Comparison of ENCODE assay signal across 13 cellular contexts in genomic region chr1:43360616-43361015, GRCh38. TPM values are rescaled to one million over a fixed set of nuclear protein-coding genes. Genes with fewer than 3 reads are reported as not detected.
DNase-seq lines count a peak whose midpoint lies in the region; ATAC-seq, FAIRE-seq and TF ChIP-seq lines count a peak whose summit lies in the region.
"Had no signal": no experiment of that assay in that cellular context is flagged by ENCODE, and none has a peak within 500 bp of the region (broad histone marks: within the 10 kb centered on the region; RNA-seq: fewer than 3 reads in every experiment).

No MANE protein-coding gene starts in this region.

- H3K4me3 ChIP-seq in A549: peak overlapping the region; percentile 62
- H3K4me3 ChIP-seq in foreskin fibroblast (ENCODE audit: low read depth in 1 of 2, low read length in 2 of 2): peak overlapping the region; percentile 70 to 83

- no peak for TF ChIP-seq CTCF in A549 (IDR thresholded peaks at IDR 0.05)
- no peak for TF ChIP-seq CTCF in GM13976 (IDR thresholded peaks at IDR 0.05; ENCODE audit: borderline replicate concordance, control extremely low read depth, extremely low read depth, insufficient read depth, missing control alignments)
- TF ChIP-seq CTCF in foreskin fibroblast (IDR thresholded peaks at IDR 0.05; ENCODE audit: low read depth, low read length): no peak

- H3K27ac ChIP-seq in A549: peak overlapping the region in 1 of 2 experiments; percentile 97; a peak in 2 of 6 replicates

- H3K4me1 ChIP-seq in A549: peaks cover 43% of the 10 kb centered on the region

- H3K4me3 Mint-ChIP-seq in T-helper 17 cell: no peak overlapping the region

- H3K4me2 ChIP-seq in A549: peak overlapping the region; percentile 79

- H3K9me3 ChIP-seq in A549: no peaks in the 10 kb centered on the region
- no peaks in the 10 kb centered on the region for H3K9me3 ChIP-seq in T-helper 17 cell (ENCODE audit: control insufficient read depth, low read length, poor library complexity, severe bottlenecking)
- H3K9me3 ChIP-seq: esophagus squamous epithelium had no signal

- TF ChIP-seq RAD21 in A549 (conservative IDR thresholded peaks at IDR 0.05 in 1 of 2, IDR thresholded peaks at IDR 0.05 in 1 of 2): no peak

- 82% methylated on average over 4 of the region's 4 CpGs for WGBS in A549 (ENCODE audit: missing lambda C conversion rate)

- TF ChIP-seq POLR2A in A549 (IDR thresholded peaks at IDR 0.05; ENCODE audit: low read length): no peak

- CTCF ChIA-PET in A549 (lab: Yijun Ruan, JAX): no interaction called here

- DNase-seq in A549 (ENCODE audit: low read depth in 1 of 2, low spot score in 1 of 2) (no peak), GM13976 (ENCODE audit: low spot score) (peak; percentile 15), T-helper 17 cell (no peak), foreskin fibroblast (no peak), DMS153 (lab: John Stamatoyannopoulos, UW) (no peak), hippocampal formation (lab: John Stamatoyannopoulos, UW) (no peak)
- DNase-seq: esophagus squamous epithelium; midbrain; stimulated activated CD4-positive, alpha-beta T cell treated with anti-CD3 and anti-CD28 coated beads, Interleukin-12 subunit alpha, Interleukin-12 subunit beta, amount 100 ng/mL, for 4 hours had no signal

- no peaks in the 10 kb centered on the region for H3K27me3 Mint-ChIP-seq in T-helper 17 cell

- H3K36me3 Mint-ChIP-seq in T-helper 17 cell (ENCODE audit: low read depth): peaks cover 7% of the 10 kb centered on the region

- in situ Hi-C loops in GM13976 (cut with MboI; ENCODE audit: low sequenced_read_pairs, unreplicated experiment): loop anchor here (25.0 kb wide), 1 partner anchor 123 kb away; no protein-coding TSS in a partner anchor

- H3K4me1 Mint-ChIP-seq in T-helper 17 cell: peaks cover 33% of the 10 kb centered on the region

- ATAC-seq in A549 (no peak), T-helper 17 cell (no peak), GM21526 (IDR thresholded peaks at IDR 0.05; ENCODE audit: low FRiP score, unreplicated experiment) (no peak), HG03354 (IDR thresholded peaks at IDR 0.05; ENCODE audit: poor library complexity, severe bottlenecking, unreplicated experiment) (no peak)

- peak overlapping the region; percentile 8 for H3K27ac Mint-ChIP-seq in T-helper 17 cell

- POLR2A ChIA-PET in A549 (lab: Yijun Ruan, JAX): no interaction called here

- FAIRE-seq in A549 (lab: Jason Lieb, UNC): no peak
- FAIRE-seq: D721Med had no signal

- no peak for TF ChIP-seq EP300 in A549 (IDR thresholded peaks at IDR 0.05)

TF ChIP-seq in A549, 52 proteins besides CTCF, POLR2A, EP300 and RAD21:
- TF ChIP-seq HEYL (CRISPR knock-in tag; IDR thresholded peaks at IDR 0.05) (no peak), HES2 (IDR thresholded peaks at IDR 0.05) (no peak), TP53 (CRISPR knock-in tag; IDR thresholded peaks at IDR 0.05) (no peak), JUN (IDR thresholded peaks at IDR 0.05) (no peak), MAX (IDR thresholded peaks at IDR 0.05) (no peak), JUNB (IDR thresholded peaks at IDR 0.05) (no peak), KDM1A (IDR thresholded peaks at IDR 0.05; ENCODE audit: low read depth) (no peak), MAZ (IDR thresholded peaks at IDR 0.05; ENCODE audit: borderline replicate concordance, low read depth, low read length) (no peak)

RNA-seq across cellular contexts. Expression of gene CDC20, which starts 1.8 kb away (rescaled TPM):
- polyA plus RNA-seq in A549 (2011; rRNA removed): 73.8 and 91.5 TPM in 2 replicates
- polyA plus RNA-seq in A549 (2012; cell fraction: cytosol; rRNA removed): 287 and 317 TPM in 2 replicates
- polyA plus RNA-seq in A549 (2012; cell fraction: nucleus; rRNA removed): 359 and 455 TPM in 2 replicates
- 106 to 141 TPM (median 116 TPM) in 3 replicates for polyA plus RNA-seq in A549 (2017; fragmentation: RNase III; extraction: RNeasy Plus Mini Kit Qiagen cat#74134 plus additional on column Dnase treatment)
- 147 and 162 TPM in 2 replicates for polyA minus RNA-seq in A549 (2011; rRNA and poly(A)+ RNA removed)
- total RNA-seq in T-helper 17 cell: under 1 TPM; 0.65 to 0.97 TPM

RNA-seq across cellular contexts. Expression of gene ELOVL1, which starts 7.2 kb away (rescaled TPM):
- polyA plus RNA-seq in A549 (2011; rRNA removed): 124 and 147 TPM in 2 replicates
- 138 and 175 TPM in 2 replicates for polyA plus RNA-seq in A549 (2012; cell fraction: cytosol; rRNA removed)
- polyA plus RNA-seq in A549 (2012; cell fraction: nucleus; rRNA removed): 148 and 157 TPM in 2 replicates
- polyA plus RNA-seq in A549 (2017; fragmentation: RNase III; extraction: RNeasy Plus Mini Kit Qiagen cat#74134 plus additional on column Dnase treatment): 96.6 to 105 TPM (median 104 TPM) in 3 replicates
- 90.1 and 90.3 TPM in 2 replicates for polyA minus RNA-seq in A549 (2011; rRNA and poly(A)+ RNA removed)
- 10 to 100 TPM; 32.3 to 36.9 TPM for total RNA-seq in T-helper 17 cell

RNA-seq across cellular contexts. Expression of gene MPL, which starts 23.0 kb away (rescaled TPM):
- polyA plus RNA-seq in A549 (2011; rRNA removed) (not detected in 2 replicates), A549 (2017; fragmentation: RNase III; extraction: RNeasy Plus Mini Kit Qiagen cat#74134 plus additional on column Dnase treatment) (not detected in 3 replicates)
- polyA plus RNA-seq in A549 (2012; cell fraction: cytosol; rRNA removed): 0.04 TPM in 1 of 2 replicates, not detected in the other
- polyA plus RNA-seq in A549 (2012; cell fraction: nucleus; rRNA removed): not detected in 2 replicates
- polyA minus RNA-seq in A549 (2011; rRNA and poly(A)+ RNA removed): not detected in 2 replicates
- 10 to 100 TPM in 1 of 2 donors, under 1 TPM in 1; 0.94 to 16.6 TPM for total RNA-seq in T-helper 17 cell
- total RNA-seq: esophagus squamous epithelium, NCI-H460 had no signal

RNA-seq across cellular contexts. Expression of gene MED8, which starts 29.0 kb away (rescaled TPM):
- polyA plus RNA-seq in A549 (2011; rRNA removed) (33.9 and 40.4 TPM in 2 replicates), A549 (2017; fragmentation: RNase III; extraction: RNeasy Plus Mini Kit Qiagen cat#74134 plus additional on column Dnase treatment) (21.8 to 26.0 TPM (median 23.4 TPM) in 3 replicates)
- polyA plus RNA-seq in A549 (2012; cell fraction: cytosol; rRNA removed): 20.2 TPM in 2 replicates
- polyA plus RNA-seq in A549 (2012; cell fraction: nucleus; rRNA removed): 11.0 and 15.1 TPM in 2 replicates
- polyA minus RNA-seq in A549 (2011; rRNA and poly(A)+ RNA removed): 22.2 and 23.1 TPM in 2 replicates
- 10 to 100 TPM; 13.7 to 16.4 TPM for total RNA-seq in T-helper 17 cell

RNA-seq across cellular contexts. Expression of gene SZT2, which starts 29.1 kb away (rescaled TPM):
- polyA plus RNA-seq in A549 (2011; rRNA removed) (6.5 and 10.4 TPM in 2 replicates), A549 (2017; fragmentation: RNase III; extraction: RNeasy Plus Mini Kit Qiagen cat#74134 plus additional on column Dnase treatment) (6.1 to 7.4 TPM (median 7.3 TPM) in 3 replicates)
- 5.1 and 6.9 TPM in 2 replicates for polyA plus RNA-seq in A549 (2012; cell fraction: cytosol; rRNA removed)
- polyA plus RNA-seq in A549 (2012; cell fraction: nucleus; rRNA removed): 30.4 and 35.8 TPM in 2 replicates
- 38.9 and 42.4 TPM in 2 replicates for polyA minus RNA-seq in A549 (2011; rRNA and poly(A)+ RNA removed)
- total RNA-seq in T-helper 17 cell: 10 to 100 TPM; 87.0 to 92.1 TPM
